Comparison of ENCODE assay signal across 8 cellular contexts in genomic region chr5:159263569-159263905, GRCh38. TPM values are rescaled to one million over a fixed set of nuclear protein-coding genes. Genes with fewer than 3 reads are reported as not detected.
DNase-seq lines count a peak whose midpoint lies in the region; ATAC-seq and TF ChIP-seq lines count a peak whose summit lies in the region.

No MANE protein-coding gene starts in this region.

- H3K27ac ChIP-seq in lung (ENCODE audit: low read depth in 1 of 2, low read length in 1 of 2) (peak overlapping the region; percentile 69 to 96), urinary bladder (ENCODE audit: low read depth) (peak overlapping the region; percentile 51)

- peak overlapping the region; percentile 97 for H3K4me3 ChIP-seq in lung
- H3K4me3 ChIP-seq in urinary bladder (ENCODE audit: low read depth, low read length) = peak overlapping the region; percentile 88

- H3K36me3 ChIP-seq in lung (ENCODE audit: control insufficient read depth in 2 of 2, insufficient read depth in 2 of 2, low read length in 2 of 2) = no peaks in the 10 kb centered on the region
- no peaks in the 10 kb centered on the region for H3K36me3 ChIP-seq in urinary bladder (ENCODE audit: insufficient read depth)

- H3K27me3 Mint-ChIP-seq in brain = peaks cover 15% of the 10 kb centered on the region

- peaks cover 27% of the 10 kb centered on the region for H3K36me3 Mint-ChIP-seq in brain

- TF ChIP-seq CTCF in brain (conservative IDR thresholded peaks at IDR 0.05) (no peak), lung (IDR thresholded peaks at IDR 0.05; ENCODE audit: control extremely low read depth, extremely low read depth) (no peak)

- H3K9me3 Mint-ChIP-seq in brain = peaks cover 0 to 11% (median 6%) of the 10 kb centered on the region in 5 experiments

- no peaks in the 10 kb centered on the region for H3K27me3 ChIP-seq in lung (ENCODE audit: control insufficient read depth, insufficient read depth)

- H3K4me1 ChIP-seq in lung (ENCODE audit: control insufficient read depth in 2 of 2, insufficient read depth in 2 of 2, low read length in 2 of 2) (peaks cover 2 to 4% of the 10 kb centered on the region in 2 donors), urinary bladder (ENCODE audit: insufficient read depth) (peaks cover 3% of the 10 kb centered on the region)

- H3K27ac Mint-ChIP-seq in brain = peak overlapping the region; percentile 93 to 100 (median 97)

- WGBS in lung, 2 donors = 8 to 10% methylated on average over 10 of the region's 10 CpGs
- WGBS in urinary bladder = 3% methylated on average over 10 of the region's 10 CpGs

- H3K4me1 Mint-ChIP-seq in brain = peaks cover 36% of the 10 kb centered on the region

- DNase-seq in Right ventricle myocardium inferior (ENCODE audit: missing footprints) (peak; percentile 47), left ventricle myocardium superior (no peak), lung (ENCODE audit: low spot score) (no peak), SHP77 (lab: John Stamatoyannopoulos, UW) (no peak)
- no peak for DNase-seq in stimulated activated CD4-positive, alpha-beta T cell treated with anti-CD3 and anti-CD28 coated beads, Interleukin-15, amount 100 ng/mL, for 24 hours

- H3K9me3 ChIP-seq in lung (ENCODE audit: control insufficient read depth in 2 of 2, insufficient read depth in 1 of 2, low read length in 1 of 2) = no peaks in the 10 kb centered on the region

- H3K4me3 Mint-ChIP-seq in brain = peak overlapping the region; percentile 98 to 99 (median 99)

- intact Hi-C loops in Right ventricle myocardium inferior (cut with DNase I) (loop anchor here (1.0 to 5.0 kb wide), 3 partner anchors 55 to 107 kb away; partner anchors contain the start of gene RNF145), left ventricle myocardium superior (cut with micrococcal nuclease) (loop anchor here (5.0 kb wide), 1 partner anchor 51 kb away; no protein-coding TSS in a partner anchor)

- ATAC-seq in Right ventricle myocardium inferior (no peak), left ventricle myocardium superior (no peak), HG03460 (IDR thresholded peaks at IDR 0.05; ENCODE audit: unreplicated experiment) (peak; percentile 22), lung (ENCODE audit: insufficient read depth, low FRiP score) (no peak)

RNA-seq across cellular contexts. Expression of gene UBLCP1, which starts 0.4 kb away (rescaled TPM):
- total RNA-seq in Right ventricle myocardium inferior (14.6 TPM), left ventricle myocardium superior (13.8 TPM), lung (10 to 100 TPM; 19.0 to 25.6 TPM), urinary bladder (22.0 TPM)
- polyA plus RNA-seq in brain (ENCODE audit: insufficient read depth, low read depth, low replicate concordance) (7.2 TPM), lung (10 to 100 TPM; 24.4 to 27.4 TPM), urinary bladder (19.3 TPM)

RNA-seq across cellular contexts. Expression of gene RNF145, which starts 54.2 kb away (rescaled TPM):
- total RNA-seq in Right ventricle myocardium inferior (21.9 TPM), left ventricle myocardium superior (23.3 TPM), lung (100 to 1,000 TPM; 212 to 240 TPM), urinary bladder (47.6 TPM)
- polyA plus RNA-seq in brain (ENCODE audit: insufficient read depth, low read depth, low replicate concordance) (33.5 TPM), lung (100 to 1,000 TPM in 1 of 2 donors, 10 to 100 TPM in 1; 70.0 to 142 TPM), urinary bladder (64.6 TPM)
